ENCODE assay signal across 12 cellular contexts in genomic region chr7:116628971-116629586, GRCh38. TPM values are rescaled to one million over a fixed set of nuclear protein-coding genes. Genes with fewer than 3 reads are reported as not detected.
A peak's percentile ranks its signal among the peaks of the same experiment; 100 is the strongest.
DNase-seq lines count a peak whose midpoint lies in the region; ATAC-seq and TF ChIP-seq lines count a peak whose summit lies in the region.
"Had no signal": no experiment of that assay in that cellular context is flagged by ENCODE, and none has a peak within 500 bp of the region (broad histone marks: within the 10 kb centered on the region; RNA-seq: fewer than 3 reads in every experiment).

No MANE protein-coding gene starts in this region.

- no peaks in the 10 kb centered on the region for H3K27me3 ChIP-seq in ascending aorta
- H3K27me3 ChIP-seq in right cardiac atrium (ENCODE audit: control insufficient read depth, insufficient read depth), result no peaks in the 10 kb centered on the region
- no peaks in the 10 kb centered on the region for H3K27me3 ChIP-seq in rectal smooth muscle tissue (ENCODE audit: control insufficient read depth, insufficient read depth, low read length)

- DNase-seq in Caki2 (ENCODE audit: low read depth), result peak; percentile 80
- peak in 1 of 2 donors; percentile 65 for DNase-seq in ascending aorta (ENCODE audit: low spot score in 2 of 2)
- DNase-seq in right cardiac atrium, result no peak
- DNase-seq in ureter (ENCODE audit: low spot score), result no peak
- no peak for DNase-seq in stimulated activated naive CD4-positive, alpha-beta T cell (lab: John Stamatoyannopoulos, UW)
- DNase-seq in activated naive CD4-positive, alpha-beta T cell treated with anti-CD3 and anti-CD28 coated beads for 36 hours, result no peak
- DNase-seq: activated T-cell treated with anti-CD3 and anti-CD28 coated beads for 4 hours; CD4-positive, CD25-positive, alpha-beta regulatory T cell; cerebellar nuclear complex; NCI-H524 treated with DMSO at 0.1 percent for 48 hours had no signal

- H3K27me3 Mint-ChIP-seq in activated naive CD4-positive, alpha-beta T cell treated with anti-CD3 and anti-CD28 coated beads for 36 hours (ENCODE audit: low read depth), result peaks cover 19% of the 10 kb centered on the region

- H3K27ac ChIP-seq in ascending aorta (peak overlapping the region; percentile 63 to 71), right cardiac atrium (ENCODE audit: low read length) (peak overlapping the region; percentile 57), rectal smooth muscle tissue (ENCODE audit: low read depth, low read length) (peak overlapping the region; percentile 70)

- H3K36me3 ChIP-seq in ascending aorta (no peaks in the 10 kb centered on the region), rectal smooth muscle tissue (ENCODE audit: control insufficient read depth, insufficient read depth, low read length) (no peaks in the 10 kb centered on the region)

- H3K4me1 Mint-ChIP-seq in activated naive CD4-positive, alpha-beta T cell treated with anti-CD3 and anti-CD28 coated beads for 36 hours (ENCODE audit: low read depth), result peaks cover 2% of the 10 kb centered on the region
- H3K4me1 Mint-ChIP-seq: CD4-positive, CD25-positive, alpha-beta regulatory T cell had no signal

- in situ Hi-C loops in Caki2 (cut with HindIII; ENCODE audit: low pct_unique_long_range_greater_than_20kb, low sequenced_read_pairs), result no loop called here

- WGBS in right cardiac atrium, result 17% methylated on average over 3 of the region's 3 CpGs

- no peak for TF ChIP-seq CTCF in ascending aorta (IDR thresholded peaks at IDR 0.05)

- H3K4me3 ChIP-seq in ascending aorta (no peak overlapping the region), right cardiac atrium (ENCODE audit: low read length) (no peak overlapping the region), rectal smooth muscle tissue (ENCODE audit: low read length) (no peak overlapping the region)

- no peak overlapping the region for H3K27ac Mint-ChIP-seq in activated naive CD4-positive, alpha-beta T cell treated with anti-CD3 and anti-CD28 coated beads for 36 hours
- H3K27ac Mint-ChIP-seq: CD4-positive, CD25-positive, alpha-beta regulatory T cell had no signal

- CTCF ChIA-PET in activated naive CD4-positive, alpha-beta T cell treated with anti-CD3 and anti-CD28 coated beads for 36 hours (lab: Charles Lee), result interaction anchor here (1.0 kb wide), 1 partner anchor 103 kb away, joined by 3 read pairs; no protein-coding TSS in a partner anchor

- H3K36me3 Mint-ChIP-seq in activated naive CD4-positive, alpha-beta T cell treated with anti-CD3 and anti-CD28 coated beads for 36 hours (ENCODE audit: low read depth), result no peaks in the 10 kb centered on the region
- H3K36me3 Mint-ChIP-seq: CD4-positive, CD25-positive, alpha-beta regulatory T cell had no signal

- peaks cover 3 to 8% of the 10 kb centered on the region in 2 donors for H3K4me1 ChIP-seq in ascending aorta
- no peaks in the 10 kb centered on the region for H3K4me1 ChIP-seq in right cardiac atrium (ENCODE audit: control insufficient read depth, insufficient read depth, low read length)
- H3K4me1 ChIP-seq in rectal smooth muscle tissue (ENCODE audit: control insufficient read depth, insufficient read depth, low read length), result no peaks in the 10 kb centered on the region

- no peak overlapping the region for H3K9ac ChIP-seq in rectal smooth muscle tissue (ENCODE audit: low read length)

- intact Hi-C loops in ascending aorta (cut with DNase I), result loop anchor here (1.0 kb wide), 1 partner anchor 43 kb away; the partner anchor contains the start of gene MET
- intact Hi-C loops in right cardiac atrium (cut with DNase I), result no loop called here
- intact Hi-C loops in activated naive CD4-positive, alpha-beta T cell treated with anti-CD3 and anti-CD28 coated beads for 36 hours (cut with micrococcal nuclease), result no loop called here

- H3K4me3 Mint-ChIP-seq in activated naive CD4-positive, alpha-beta T cell treated with anti-CD3 and anti-CD28 coated beads for 36 hours, result no peak overlapping the region
- H3K4me3 Mint-ChIP-seq: CD4-positive, CD25-positive, alpha-beta regulatory T cell had no signal

- H3K9me3 ChIP-seq in ascending aorta (no peaks in the 10 kb centered on the region), right cardiac atrium (ENCODE audit: control insufficient read depth, low read length) (no peaks in the 10 kb centered on the region)

- no peaks in the 10 kb centered on the region for H3K9me3 Mint-ChIP-seq in activated naive CD4-positive, alpha-beta T cell treated with anti-CD3 and anti-CD28 coated beads for 36 hours

- peak; percentile 63 to 82 for ATAC-seq in right cardiac atrium
- no peak for ATAC-seq in HG02571 (IDR thresholded peaks at IDR 0.05; ENCODE audit: unreplicated experiment)

RNA-seq across cellular contexts. Expression of gene MET, which starts 42.9 kb away (rescaled TPM):
- 254 and 324 TPM in 2 replicates for total RNA-seq in Caki2 (2014; rRNA removed; shearing (Covaris generic); ENCODE audit: low replicate concordance)
- 29.5 TPM for total RNA-seq in ascending aorta
- 10 to 100 TPM in 3 of 4 donors, 1 to 10 TPM in 1; 8.4 to 20.0 (median 14.7) TPM for total RNA-seq in right cardiac atrium
- 4.1 TPM for polyA plus RNA-seq in right cardiac atrium
- total RNA-seq in ureter, result 54.1 TPM
- total RNA-seq in activated naive CD4-positive, alpha-beta T cell treated with anti-CD3 and anti-CD28 coated beads for 36 hours, result under 1 TPM; 0.42 to 0.52 TPM
- total RNA-seq: CD4-positive, CD25-positive, alpha-beta regulatory T cell had no signal
- polyA plus RNA-seq: CD4-positive, CD25-positive, alpha-beta regulatory T cell had no signal

Comparison
In these comparisons a context has a peak if more than half of its experiments do, and no peak if none do; other contexts are left out.
1. RNA of gene MET, which starts 42.9 kb away (total RNA-seq): 254 to 324 TPM in Caki2, 54.1 TPM in ureter (single experiment), 29.5 TPM in ascending aorta (single experiment) and 8.4 to 20.0 TPM in right cardiac atrium; 0.42 to 0.52 TPM in activated naive CD4-positive, alpha-beta T cell treated with anti-CD3 and anti-CD28 coated beads for 36 hours; every median in the first group is over 4 times any median in the second.
2. Peak in every context shown above with its lines, with median percentiles within 50 percentile points of each other: H3K27ac ChIP-seq.